ENCODE assay signal across 15 cellular contexts in the genomic region with DNA sequence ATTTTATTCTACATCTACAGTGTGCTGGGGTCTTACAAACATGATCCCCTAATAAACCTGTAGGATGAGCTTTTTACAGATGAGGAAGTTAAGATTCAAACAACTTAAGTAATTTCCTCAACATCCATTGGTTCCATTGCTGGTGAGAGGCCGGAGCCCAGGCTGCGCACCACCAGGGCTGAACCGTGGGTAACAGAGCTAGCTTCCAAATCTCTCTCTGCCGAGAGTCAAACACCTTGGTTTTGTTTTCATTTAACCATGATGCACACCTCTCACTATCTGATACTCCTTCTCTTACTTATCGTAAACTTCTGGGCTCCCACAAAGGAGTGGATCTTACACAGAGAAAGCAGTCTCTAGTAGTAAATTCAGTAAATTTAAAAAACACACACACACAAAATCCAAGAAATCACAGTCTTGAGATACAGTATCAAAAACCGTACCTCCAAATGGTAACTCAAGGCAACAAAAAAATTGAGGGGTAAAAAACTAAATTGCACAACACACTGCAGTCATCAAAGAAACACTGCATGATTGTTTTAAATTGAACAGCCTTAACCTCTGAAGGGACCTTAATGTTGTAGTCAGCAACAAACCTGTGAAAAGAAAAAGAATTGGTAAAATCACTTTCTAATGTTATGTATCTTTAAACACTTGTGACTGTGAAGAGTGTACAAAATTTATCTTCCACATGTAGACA. TPM values are rescaled to one million over a fixed set of nuclear protein-coding genes. Genes with fewer than 3 reads are reported as not detected.
DNase-seq lines count a peak whose midpoint lies in the region; ATAC-seq and TF ChIP-seq lines count a peak whose summit lies in the region.
"Had no signal": no experiment of that assay in that cellular context is flagged by ENCODE, and none has a peak within 500 bp of the region (broad histone marks: within the 10 kb centered on the region; RNA-seq: fewer than 3 reads in every experiment).

No MANE protein-coding gene starts in this region.

- no peak for ATAC-seq in HG02571 (IDR thresholded peaks at IDR 0.05; ENCODE audit: unreplicated experiment)

- TF ChIP-seq POLR2A in esophagus muscularis mucosa (IDR thresholded peaks at IDR 0.05; ENCODE audit: low read depth), result no peak

- peaks cover 15% of the 10 kb centered on the region for H3K79me2 ChIP-seq in DOHH2 (ENCODE audit: control insufficient read depth, low read length)
- peaks cover 63% of the 10 kb centered on the region; the same call in 1 of the 2 replicates for H3K79me2 ChIP-seq in OCI-LY7 (ENCODE audit: insufficient read depth, low read depth, low read length)

- H3K4me2 ChIP-seq in DOHH2 (ENCODE audit: low read length) (peak overlapping the region; percentile 59), OCI-LY7 (ENCODE audit: low read length) (peak overlapping the region; percentile 74), skeletal muscle satellite cell (ENCODE audit: low read length) (no peak overlapping the region)

- POLR2A ChIA-PET in OCI-LY7 (lab: Charles Lee), result interaction anchor here (1.0 to 1.6 kb wide), 6 partner anchors 9 to 369 kb away, joined by 3 to 7 read pairs (median 4); no protein-coding TSS in a partner anchor

- TF ChIP-seq CTCF in DOHH2 (IDR thresholded peaks at IDR 0.05; ENCODE audit: low read depth, low read length, poor library complexity, severe bottlenecking) (no peak), OCI-LY7 (conservative IDR thresholded peaks at IDR 0.05; ENCODE audit: low read length) (no peak), esophagus muscularis mucosa (IDR thresholded peaks at IDR 0.05) (no peak)

- H3F3A ChIP-seq in DOHH2 (ENCODE audit: control insufficient read depth, insufficient read depth), result no peaks in the 10 kb centered on the region

- intact Hi-C loops in OCI-LY7 (cut with micrococcal nuclease; ENCODE audit: unreplicated experiment), result no loop called here
- intact Hi-C loops in esophagus muscularis mucosa (cut with DNase I), result no loop called here

- H3K9me3 ChIP-seq in DOHH2 (ENCODE audit: control insufficient read depth, insufficient read depth, low read length) (no peaks in the 10 kb centered on the region), OCI-LY7 (ENCODE audit: low read length) (no peaks in the 10 kb centered on the region), esophagus muscularis mucosa (no peaks in the 10 kb centered on the region), skeletal muscle satellite cell (replicated peaks; ENCODE audit: low read length) (no peaks in the 10 kb centered on the region)
- H3K9me3 ChIP-seq: colonic mucosa, neutrophil, tibial nerve had no signal

- peak overlapping the region; percentile 23 for H3K9ac ChIP-seq in skeletal muscle satellite cell (ENCODE audit: low read depth, low read length)

- H4K20me1 ChIP-seq in DOHH2 (ENCODE audit: control insufficient read depth, insufficient read depth, low read depth, low read length) (peaks cover 9% of the 10 kb centered on the region; the same call in 1 of the 2 replicates), OCI-LY7 (ENCODE audit: insufficient read depth, low read length) (peaks cover 8% of the 10 kb centered on the region; the same call in 1 of the 2 replicates)

- no peak for TF ChIP-seq EP300 in esophagus muscularis mucosa (IDR thresholded peaks at IDR 0.05)

- H2AFZ ChIP-seq in OCI-LY7 (ENCODE audit: low read length), result no peak overlapping the region
- H2AFZ ChIP-seq: PC-9 had no signal

- H3K4me3 ChIP-seq in DOHH2 (ENCODE audit: low read length), result no peak overlapping the region
- no peak overlapping the region for H3K4me3 ChIP-seq in OCI-LY7 (ENCODE audit: low read depth, low read length, poor library complexity, severe bottlenecking)
- H3K4me3 ChIP-seq in esophagus muscularis mucosa, result no peak overlapping the region
- no peak overlapping the region for H3K4me3 ChIP-seq in skeletal muscle satellite cell (ENCODE audit: low read length)
- H3K4me3 ChIP-seq: colonic mucosa, PC-9, tibial nerve had no signal

- H3K9me2 ChIP-seq in DOHH2 (replicated peaks; ENCODE audit: control insufficient read depth, low read length) (no peaks in the 10 kb centered on the region), OCI-LY7 (ENCODE audit: insufficient read depth, low read length) (no peaks in the 10 kb centered on the region)

- H3K4me1 ChIP-seq in DOHH2 (ENCODE audit: control insufficient read depth, low read length) (peaks cover 26% of the 10 kb centered on the region), OCI-LY7 (ENCODE audit: insufficient read depth, low read length, poor library complexity, severe bottlenecking) (peaks cover 50% of the 10 kb centered on the region), esophagus muscularis mucosa (peaks cover 56 to 81% (median 69%) of the 10 kb centered on the region in 4 donors), skeletal muscle satellite cell (ENCODE audit: control insufficient read depth, insufficient read depth, low read length) (peaks cover 63% of the 10 kb centered on the region)

- CTCF ChIA-PET in OCI-LY7 (lab: Charles Lee; ENCODE audit: unreplicated experiment), result no interaction called here

- H3K27me3 ChIP-seq in DOHH2 (ENCODE audit: control insufficient read depth, low read length), result no peaks in the 10 kb centered on the region
- H3K27me3 ChIP-seq in esophagus muscularis mucosa, result no peaks in the 10 kb centered on the region
- no peaks in the 10 kb centered on the region for H3K27me3 ChIP-seq in skeletal muscle satellite cell (ENCODE audit: control insufficient read depth, insufficient read depth, low read length)
- H3K27me3 ChIP-seq: colonic mucosa, tibial nerve had no signal

- H3K36me3 ChIP-seq in DOHH2 (ENCODE audit: control insufficient read depth, low read length), result no peaks in the 10 kb centered on the region
- no peaks in the 10 kb centered on the region for H3K36me3 ChIP-seq in OCI-LY7 (ENCODE audit: insufficient read depth, low read length)
- no peaks in the 10 kb centered on the region for H3K36me3 ChIP-seq in esophagus muscularis mucosa
- H3K36me3 ChIP-seq in skeletal muscle satellite cell (ENCODE audit: insufficient read depth, low read length), result no peaks in the 10 kb centered on the region
- H3K36me3 ChIP-seq: colonic mucosa, neutrophil, tibial nerve had no signal

- BruUV-seq in OCI-LY7 (replicated peaks; lab: Mats Ljungman, UMichigan), result no TSS peak

- DNase-seq in OCI-LY7 (ENCODE audit: low spot score) (no peak), esophagus muscularis mucosa (ENCODE audit: extremely low spot score) (no peak), H4 (ENCODE audit: low spot score) (no peak), NCI-H1092 (lab: John Stamatoyannopoulos, UW) (no peak)
- DNase-seq: activated T-cell treated with anti-CD3 and anti-CD28 coated beads, Interleukin-2, amount 50 U/mL, for 48 hours; colonic mucosa; EL; NCI-H1436 treated with DMSO at 0.1 percent for 48 hours; NCI-H446 treated with DMSO at 0.1 percent for 48 hours; PC-9 had no signal

- WGBS in esophagus muscularis mucosa, result 74% methylated on average over 6 of the region's 6 CpGs

- no peak overlapping the region for H3K27ac ChIP-seq in DOHH2 (ENCODE audit: low read depth, low read length)
- H3K27ac ChIP-seq in OCI-LY7 (ENCODE audit: low read depth, low read length, poor library complexity, severe bottlenecking), result no peak overlapping the region
- H3K27ac ChIP-seq in esophagus muscularis mucosa (replicated peaks in 1 of 4), result peak overlapping the region; percentile 33 to 78 (median 57)
- H3K27ac ChIP-seq: colonic mucosa, neutrophil, PC-9 had no signal

RNA-seq across cellular contexts. Expression of gene SGMS1, which starts 20.5 kb away (rescaled TPM):
- 45.4 and 65.6 TPM in 2 replicates for total RNA-seq in OCI-LY7 (2014; rRNA removed; shearing (Covaris generic))
- total RNA-seq in OCI-LY7 (2022) (57.5 and 64.7 TPM in 2 replicates), esophagus muscularis mucosa (100 to 1,000 TPM in 1 of 4 donors, 10 to 100 TPM in 3; 64.3 to 132 (median 87.0) TPM)
- 12.7 and 34.7 TPM in 2 replicates for total RNA-seq in skeletal muscle satellite cell (2012; rRNA removed)
- 8.2 and 13.0 TPM in 2 replicates for total RNA-seq in H4 (2014; rRNA removed; shearing (Covaris generic))

Comparison
In these comparisons a context has a peak if more than half of its experiments do, and no peak if none do; other contexts are left out.
1. H3K27ac ChIP-seq: peak in esophagus muscularis mucosa (4 of 4); none in DOHH2 (single experiment) and OCI-LY7 (single experiment).